ENCODE assay signal across 8 cellular contexts in the genomic region with DNA sequence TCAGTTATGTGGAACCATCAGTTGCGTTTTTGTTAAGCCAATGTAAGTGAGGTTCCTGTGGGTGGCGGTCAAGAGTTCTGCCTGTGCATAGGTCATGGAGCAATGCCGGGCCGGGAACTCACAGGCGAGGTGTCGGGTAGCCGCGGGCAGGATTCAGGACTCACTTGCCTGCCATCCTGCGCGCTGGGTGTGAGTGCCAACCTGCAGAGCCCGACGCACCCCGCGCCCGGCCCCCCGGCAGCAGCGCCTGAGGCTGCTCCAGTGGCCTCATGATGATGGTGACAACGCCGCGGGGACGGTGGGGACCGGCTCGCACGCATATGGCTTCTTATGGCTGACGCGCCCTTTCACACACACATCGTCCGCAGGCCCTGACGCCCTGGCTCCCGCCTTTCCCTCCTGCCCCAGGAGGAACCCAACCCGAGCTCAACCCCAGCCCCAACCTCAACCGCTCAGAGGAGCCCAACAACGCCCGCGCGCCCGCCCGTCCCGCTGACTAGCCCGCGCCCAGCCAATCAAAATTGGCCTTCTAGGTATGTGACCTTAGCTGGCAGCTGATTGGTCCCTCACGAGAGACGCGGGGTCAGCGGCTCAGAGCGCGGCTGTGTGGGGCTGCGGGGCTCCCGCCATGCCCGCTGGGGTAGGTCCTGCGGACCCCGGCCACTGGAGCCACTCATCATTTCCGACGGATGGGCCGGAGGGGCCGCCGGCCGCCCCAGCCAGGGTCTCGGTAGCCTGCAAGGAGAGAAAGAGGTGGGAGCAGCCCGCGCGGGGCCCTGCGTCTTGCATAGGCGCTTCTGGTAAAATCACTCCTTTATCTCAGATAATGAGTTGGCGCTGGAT. TPM values are rescaled to one million over a fixed set of nuclear protein-coding genes. Genes with fewer than 3 reads are reported as not detected.
A peak's percentile ranks its signal among the peaks of the same experiment; 100 is the strongest.
DNase-seq lines count a peak whose midpoint lies in the region; ATAC-seq and TF ChIP-seq lines count a peak whose summit lies in the region.

A gene with protein sequence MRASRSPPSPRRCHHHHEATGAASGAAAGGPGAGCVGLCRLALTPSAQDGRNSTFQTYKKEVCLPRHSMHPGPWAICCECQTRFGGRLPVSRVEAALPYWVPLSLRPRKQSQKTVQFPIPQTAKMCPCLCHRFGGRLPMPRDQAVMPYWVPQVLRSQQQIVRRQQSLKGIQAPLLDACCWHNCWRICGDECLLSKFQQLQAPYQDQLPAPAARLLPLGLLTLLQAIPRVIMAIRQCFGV (minus strand): TSS at position 470 of the 843 bp plus-strand sequence. CDS start 150 bp downstream, at position 320.

- no peaks in the 10 kb centered on the region for H3K27me3 ChIP-seq in colonic mucosa

- peak within 1 kb of the TSS; percentile 92 for H3K27ac ChIP-seq in colonic mucosa

- no peaks in the 10 kb centered on the region for H3K9me3 ChIP-seq in colonic mucosa

- H3K27me3 Mint-ChIP-seq in CD14-positive monocyte (ENCODE audit: low read depth in 3 of 3), result peaks cover 0 to 5% (median 0%) of the 10 kb centered on the region in 3 donors
- no peaks in the 10 kb centered on the region for H3K27me3 Mint-ChIP-seq in activated CD4-positive, alpha-beta T cell treated with anti-CD3 and anti-CD28 coated beads, Interleukin-2, amount 10 ng/mL, durations not matched to agents 24 days and 14 days

- DNase-seq in CD14-positive monocyte (ENCODE audit: low spot score) (peak; percentile 95), NCI-H524 treated with DMSO at 0.1 percent for 48 hours (lab: John Stamatoyannopoulos, UW) (peak; percentile 77), colonic mucosa (peak; percentile 98), left colon (peak; percentile 96 to 98)
- DNase-seq in activated CD4-positive, alpha-beta T cell treated with anti-CD3 and anti-CD28 coated beads, Interleukin-2, amount 10 ng/mL, durations not matched to agents 24 days and 14 days, result peak; percentile 99
- peak; percentile 91 to 98 for DNase-seq in stimulated activated CD4-positive, alpha-beta T cell treated with anti-CD3 and anti-CD28 coated beads, Interleukin-1b, Interleukin-23, amount 100 ng/mL, for 4 hours (ENCODE audit: low read depth in 2 of 2)

- H3K4me3 ChIP-seq in colonic mucosa, result peak within 1 kb of the TSS; percentile 87

- ATAC-seq in GM19328 (IDR thresholded peaks at IDR 0.05; ENCODE audit: unreplicated experiment) (peak; percentile 91), HG03469 (IDR thresholded peaks at IDR 0.05; ENCODE audit: unreplicated experiment) (peak; percentile 83), left colon (peak; percentile 94)

- no peaks in the 10 kb centered on the region for H3K4me1 ChIP-seq in colonic mucosa

- peak within 1 kb of the TSS; percentile 94 to 95 for H3K9ac ChIP-seq in colonic mucosa (ENCODE audit: low read depth in 2 of 2, low read length in 2 of 2)

- H3K36me3 Mint-ChIP-seq in CD14-positive monocyte, result no peaks in the 10 kb centered on the region
- H3K36me3 Mint-ChIP-seq in activated CD4-positive, alpha-beta T cell treated with anti-CD3 and anti-CD28 coated beads, Interleukin-2, amount 10 ng/mL, durations not matched to agents 24 days and 14 days (ENCODE audit: low read depth), result peaks cover 7% of the 10 kb centered on the region

- intact Hi-C loops in CD14-positive monocyte (cut with micrococcal nuclease), result loop anchor here (5.0 kb wide), 3 partner anchors 65 to 760 kb away; a partner anchor contains a TSS
- intact Hi-C loops in activated CD4-positive, alpha-beta T cell treated with anti-CD3 and anti-CD28 coated beads, Interleukin-2, amount 10 ng/mL, durations not matched to agents 24 days and 14 days (cut with micrococcal nuclease), result loop anchor here (1.0 to 10.0 kb wide), 6 partner anchors 14 to 320 kb away; a partner anchor contains a TSS
- intact Hi-C loops in colonic mucosa (cut with DNase I), result loop anchor here (5.0 kb wide), 1 partner anchor 75 kb away; a partner anchor contains a TSS
- intact Hi-C loops in left colon (cut with DNase I, micrococcal nuclease), result loop anchor here in 1 of 2 donors (5.0 kb wide), 1 partner anchor 75 kb away; a partner anchor contains a TSS

- peak within 1 kb of the TSS; percentile 88 to 96 (median 93) for H3K27ac Mint-ChIP-seq in CD14-positive monocyte
- H3K27ac Mint-ChIP-seq in activated CD4-positive, alpha-beta T cell treated with anti-CD3 and anti-CD28 coated beads, Interleukin-2, amount 10 ng/mL, durations not matched to agents 24 days and 14 days, result peak within 1 kb of the TSS; percentile 97

- H3K4me3 Mint-ChIP-seq in CD14-positive monocyte, result peak within 1 kb of the TSS; percentile 98 to 99
- H3K4me3 Mint-ChIP-seq in activated CD4-positive, alpha-beta T cell treated with anti-CD3 and anti-CD28 coated beads, Interleukin-2, amount 10 ng/mL, durations not matched to agents 24 days and 14 days, result peak within 1 kb of the TSS; percentile 93

- H3K36me3 ChIP-seq in colonic mucosa, result no peaks in the 10 kb centered on the region

- H3K4me1 Mint-ChIP-seq in CD14-positive monocyte, result peaks cover 11% of the 10 kb centered on the region
- H3K4me1 Mint-ChIP-seq in activated CD4-positive, alpha-beta T cell treated with anti-CD3 and anti-CD28 coated beads, Interleukin-2, amount 10 ng/mL, durations not matched to agents 24 days and 14 days, result peaks cover 16% of the 10 kb centered on the region

- no peaks in the 10 kb centered on the region for H3K9me3 Mint-ChIP-seq in CD14-positive monocyte
- no peaks in the 10 kb centered on the region for H3K9me3 Mint-ChIP-seq in activated CD4-positive, alpha-beta T cell treated with anti-CD3 and anti-CD28 coated beads, Interleukin-2, amount 10 ng/mL, durations not matched to agents 24 days and 14 days

- peak; percentile 72 for TF ChIP-seq CTCF in CD14-positive monocyte (IDR thresholded peaks at IDR 0.05)
- peak; percentile 69 for TF ChIP-seq CTCF in colonic mucosa (IDR thresholded peaks at IDR 0.05)

RNA-seq across cellular contexts. Expression of the gene that starts here (rescaled TPM):
- 1 to 10 TPM; 1.7 to 1.9 TPM for polyA plus RNA-seq in CD14-positive monocyte
- 10.9 and 11.1 TPM in 2 replicates for total RNA-seq in activated CD4-positive, alpha-beta T cell treated with anti-CD3 and anti-CD28 coated beads, Interleukin-2, amount 10 ng/mL, durations not matched to agents 24 days and 14 days
- total RNA-seq in colonic mucosa (1 to 10 TPM; 5.0 to 9.7 TPM), left colon (1 to 10 TPM; 4.4 to 6.3 TPM)

Comparison
In these comparisons a context has a peak if more than half of its experiments do, and no peak if none do; other contexts are left out.
1. Peak in every context shown above with its lines: DNase-seq, ATAC-seq, H3K4me3 ChIP-seq and H3K27ac ChIP-seq.